ENCODE assay signal across 17 cellular contexts in genomic region chr17:50311483-50311882, GRCh38. TPM values are rescaled to one million over a fixed set of nuclear protein-coding genes. Genes with fewer than 3 reads are reported as not detected.
DNase-seq lines count a peak whose midpoint lies in the region; ATAC-seq and TF ChIP-seq lines count a peak whose summit lies in the region.
"Had no signal": no experiment of that assay in that cellular context is flagged by ENCODE, and none has a peak within 500 bp of the region (broad histone marks: within the 10 kb centered on the region; RNA-seq: fewer than 3 reads in every experiment).

No MANE protein-coding gene starts in this region.

- TF ChIP-seq CTCF in esophagus muscularis mucosa (IDR thresholded peaks at IDR 0.05): no peak

- H3K4me3 Mint-ChIP-seq in activated naive CD8-positive, alpha-beta T cell treated with anti-CD3 and anti-CD28 coated beads, Interleukin-2, amount 50 U/mL, for 24 hours: no peak overlapping the region
- H3K4me3 Mint-ChIP-seq in activated naive CD8-positive, alpha-beta T cell treated with anti-CD3 and anti-CD28 coated beads for 36 hours: no peak overlapping the region
- no peak overlapping the region for H3K4me3 Mint-ChIP-seq in activated T-helper 1 cell treated with anti-CD3 and anti-CD28 coated beads, Interleukin-12 subunit alpha, Interleukin-12 subunit beta, Interleukin-2, Interleukin-4 antibody, amounts not matched to agents 30 ng/mL and 10 ng/mL and 1 ng/mL, durations not matched to agents 14 hours and 24 hours and 36 hours
- peak overlapping the region; percentile 40 for H3K4me3 Mint-ChIP-seq in stimulated activated effector memory CD8-positive, alpha-beta T cell treated with anti-CD3 and anti-CD28 coated beads, Interleukin-12 subunit alpha, Interleukin-12 subunit beta, amount 100 ng/mL, for 72 hours
- H3K4me3 Mint-ChIP-seq: CD8-positive, alpha-beta T cell had no signal

- no peaks in the 10 kb centered on the region for H3K36me3 Mint-ChIP-seq in activated naive CD8-positive, alpha-beta T cell treated with anti-CD3 and anti-CD28 coated beads, Interleukin-2, amount 50 U/mL, for 24 hours (ENCODE audit: low read depth)
- no peaks in the 10 kb centered on the region for H3K36me3 Mint-ChIP-seq in activated naive CD8-positive, alpha-beta T cell treated with anti-CD3 and anti-CD28 coated beads for 36 hours
- H3K36me3 Mint-ChIP-seq in activated T-helper 1 cell treated with anti-CD3 and anti-CD28 coated beads, Interleukin-12 subunit alpha, Interleukin-12 subunit beta, Interleukin-2, Interleukin-4 antibody, amounts not matched to agents 30 ng/mL and 10 ng/mL and 1 ng/mL, durations not matched to agents 14 hours and 24 hours and 36 hours (ENCODE audit: low read depth): no peaks in the 10 kb centered on the region
- no peaks in the 10 kb centered on the region for H3K36me3 Mint-ChIP-seq in stimulated activated effector memory CD8-positive, alpha-beta T cell treated with anti-CD3 and anti-CD28 coated beads, Interleukin-12 subunit alpha, Interleukin-12 subunit beta, amount 100 ng/mL, for 72 hours
- H3K36me3 Mint-ChIP-seq: CD8-positive, alpha-beta T cell had no signal

- H3K4me1 ChIP-seq in esophagus muscularis mucosa: no peaks in the 10 kb centered on the region

- H3K9me3 ChIP-seq in esophagus muscularis mucosa: no peaks in the 10 kb centered on the region
- H3K9me3 ChIP-seq: BLaER1 treated with 17β-estradiol and CSF1 and Interleukin-3, amounts not matched to agents 10 nM and 100 nM had no signal

- H3K4me1 Mint-ChIP-seq in activated naive CD8-positive, alpha-beta T cell treated with anti-CD3 and anti-CD28 coated beads, Interleukin-2, amount 50 U/mL, for 24 hours: peaks cover 42% of the 10 kb centered on the region
- H3K4me1 Mint-ChIP-seq in activated naive CD8-positive, alpha-beta T cell treated with anti-CD3 and anti-CD28 coated beads for 36 hours: peaks cover 27% of the 10 kb centered on the region
- peaks cover 30% of the 10 kb centered on the region for H3K4me1 Mint-ChIP-seq in activated T-helper 1 cell treated with anti-CD3 and anti-CD28 coated beads, Interleukin-12 subunit alpha, Interleukin-12 subunit beta, Interleukin-2, Interleukin-4 antibody, amounts not matched to agents 30 ng/mL and 10 ng/mL and 1 ng/mL, durations not matched to agents 14 hours and 24 hours and 36 hours (ENCODE audit: low read depth)
- peaks cover 17% of the 10 kb centered on the region for H3K4me1 Mint-ChIP-seq in stimulated activated effector memory CD8-positive, alpha-beta T cell treated with anti-CD3 and anti-CD28 coated beads, Interleukin-12 subunit alpha, Interleukin-12 subunit beta, amount 100 ng/mL, for 72 hours

- no peaks in the 10 kb centered on the region for H3K9me3 Mint-ChIP-seq in activated naive CD8-positive, alpha-beta T cell treated with anti-CD3 and anti-CD28 coated beads, Interleukin-2, amount 50 U/mL, for 24 hours
- no peaks in the 10 kb centered on the region for H3K9me3 Mint-ChIP-seq in activated naive CD8-positive, alpha-beta T cell treated with anti-CD3 and anti-CD28 coated beads for 36 hours
- no peaks in the 10 kb centered on the region for H3K9me3 Mint-ChIP-seq in activated T-helper 1 cell treated with anti-CD3 and anti-CD28 coated beads, Interleukin-12 subunit alpha, Interleukin-12 subunit beta, Interleukin-2, Interleukin-4 antibody, amounts not matched to agents 30 ng/mL and 10 ng/mL and 1 ng/mL, durations not matched to agents 14 hours and 24 hours and 36 hours
- no peaks in the 10 kb centered on the region for H3K9me3 Mint-ChIP-seq in stimulated activated effector memory CD8-positive, alpha-beta T cell treated with anti-CD3 and anti-CD28 coated beads, Interleukin-12 subunit alpha, Interleukin-12 subunit beta, amount 100 ng/mL, for 72 hours
- H3K9me3 Mint-ChIP-seq: CD8-positive, alpha-beta T cell had no signal

- no peaks in the 10 kb centered on the region for H3K36me3 ChIP-seq in H7 (replicated peaks; ENCODE audit: control insufficient read depth, insufficient read depth, low read length)
- no peaks in the 10 kb centered on the region for H3K36me3 ChIP-seq in esophagus muscularis mucosa
- H3K36me3 ChIP-seq: BLaER1 treated with 17β-estradiol and CSF1 and Interleukin-3, amounts not matched to agents 10 nM and 100 nM had no signal

- 84% methylated on average over 4 of the region's 4 CpGs for WGBS in esophagus muscularis mucosa

- H3K27me3 ChIP-seq in H7 (ENCODE audit: control insufficient read depth, insufficient read depth, low read length): no peaks in the 10 kb centered on the region; the same call in 1 of the 2 replicates
- peaks cover 0 to 6% (median 0%) of the 10 kb centered on the region in 4 donors for H3K27me3 ChIP-seq in esophagus muscularis mucosa
- H3K27me3 ChIP-seq: BLaER1 treated with 17β-estradiol and CSF1 and Interleukin-3, amounts not matched to agents 10 nM and 100 nM had no signal

- no peak overlapping the region for H3K4me3 ChIP-seq in H7 (ENCODE audit: insufficient read depth, low read depth, low read length)
- H3K4me3 ChIP-seq in esophagus muscularis mucosa: no peak overlapping the region
- H3K4me3 ChIP-seq: BLaER1 treated with 17β-estradiol and CSF1 and Interleukin-3, amounts not matched to agents 10 nM and 100 nM; GM12878 had no signal

- no peak overlapping the region for H3K27ac ChIP-seq in esophagus muscularis mucosa (replicated peaks in 1 of 4)
- H3K27ac ChIP-seq: BLaER1 treated with 17β-estradiol and CSF1 and Interleukin-3, amounts not matched to agents 10 nM and 100 nM had no signal

- ATAC-seq in activated naive CD8-positive, alpha-beta T cell treated with anti-CD3 and anti-CD28 coated beads, Interleukin-2, amount 50 U/mL, for 24 hours: no peak
- ATAC-seq in stimulated activated effector memory CD8-positive, alpha-beta T cell treated with anti-CD3 and anti-CD28 coated beads, Interleukin-12 subunit alpha, Interleukin-12 subunit beta, amount 100 ng/mL, for 72 hours: no peak
- ATAC-seq: CD8-positive, alpha-beta T cell had no signal

- intact Hi-C loops in activated T-helper 1 cell treated with anti-CD3 and anti-CD28 coated beads, Interleukin-12 subunit alpha, Interleukin-12 subunit beta, Interleukin-2, Interleukin-4 antibody, amounts not matched to agents 30 ng/mL and 10 ng/mL and 1 ng/mL, durations not matched to agents 14 hours and 24 hours and 36 hours (cut with micrococcal nuclease): no loop called here
- intact Hi-C loops in esophagus muscularis mucosa (cut with DNase I): no loop called here

- no peak for DNase-seq in activated naive CD8-positive, alpha-beta T cell treated with anti-CD3 and anti-CD28 coated beads, Interleukin-2, amount 50 U/mL, for 24 hours
- DNase-seq in activated naive CD8-positive, alpha-beta T cell treated with anti-CD3 and anti-CD28 coated beads for 36 hours: no peak
- peak; percentile 61 for DNase-seq in H7
- DNase-seq in activated T-helper 1 cell treated with anti-CD3 and anti-CD28 coated beads, Interleukin-12 subunit alpha, Interleukin-12 subunit beta, Interleukin-2, Interleukin-4 antibody, amounts not matched to agents 30 ng/mL and 10 ng/mL and 1 ng/mL, durations not matched to agents 14 hours and 24 hours and 36 hours (ENCODE audit: low spot score): no peak
- no peak for DNase-seq in stimulated activated effector memory CD8-positive, alpha-beta T cell treated with anti-CD3 and anti-CD28 coated beads, Interleukin-12 subunit alpha, Interleukin-12 subunit beta, amount 100 ng/mL, for 72 hours (ENCODE audit: low spot score in 2 of 2)
- DNase-seq in esophagus muscularis mucosa (ENCODE audit: extremely low spot score): no peak
- DNase-seq in erythroblast (lab: John Stamatoyannopoulos, UW): no peak
- DNase-seq: Calu3; CD8-positive, alpha-beta T cell; EL; IMR-90; NCI-H1436; NCI-H1930; NCI-H345; NCI-H524 treated with DMSO at 0.1 percent for 48 hours had no signal

- TF ChIP-seq EP300 in esophagus muscularis mucosa (IDR thresholded peaks at IDR 0.05): no peak

- TF ChIP-seq POLR2A in esophagus muscularis mucosa (IDR thresholded peaks at IDR 0.05; ENCODE audit: low read depth) (no peak), erythroblast (IDR thresholded peaks at IDR 0.05; ENCODE audit: low read length) (no peak)

- H3K27ac Mint-ChIP-seq in activated naive CD8-positive, alpha-beta T cell treated with anti-CD3 and anti-CD28 coated beads, Interleukin-2, amount 50 U/mL, for 24 hours: peak overlapping the region; percentile 79
- no peak overlapping the region for H3K27ac Mint-ChIP-seq in activated naive CD8-positive, alpha-beta T cell treated with anti-CD3 and anti-CD28 coated beads for 36 hours
- H3K27ac Mint-ChIP-seq in activated T-helper 1 cell treated with anti-CD3 and anti-CD28 coated beads, Interleukin-12 subunit alpha, Interleukin-12 subunit beta, Interleukin-2, Interleukin-4 antibody, amounts not matched to agents 30 ng/mL and 10 ng/mL and 1 ng/mL, durations not matched to agents 14 hours and 24 hours and 36 hours: peak overlapping the region; percentile 42
- no peak overlapping the region for H3K27ac Mint-ChIP-seq in stimulated activated effector memory CD8-positive, alpha-beta T cell treated with anti-CD3 and anti-CD28 coated beads, Interleukin-12 subunit alpha, Interleukin-12 subunit beta, amount 100 ng/mL, for 72 hours
- H3K27ac Mint-ChIP-seq: CD8-positive, alpha-beta T cell had no signal

- peaks cover 26% of the 10 kb centered on the region for H3K27me3 Mint-ChIP-seq in activated naive CD8-positive, alpha-beta T cell treated with anti-CD3 and anti-CD28 coated beads, Interleukin-2, amount 50 U/mL, for 24 hours
- peaks cover 35% of the 10 kb centered on the region for H3K27me3 Mint-ChIP-seq in activated naive CD8-positive, alpha-beta T cell treated with anti-CD3 and anti-CD28 coated beads for 36 hours
- H3K27me3 Mint-ChIP-seq in activated T-helper 1 cell treated with anti-CD3 and anti-CD28 coated beads, Interleukin-12 subunit alpha, Interleukin-12 subunit beta, Interleukin-2, Interleukin-4 antibody, amounts not matched to agents 30 ng/mL and 10 ng/mL and 1 ng/mL, durations not matched to agents 14 hours and 24 hours and 36 hours (ENCODE audit: insufficient read depth): peaks cover 3% of the 10 kb centered on the region

RNA-seq across cellular contexts. Expression of gene XYLT2, which starts 34.4 kb away (rescaled TPM):
- total RNA-seq in activated naive CD8-positive, alpha-beta T cell treated with anti-CD3 and anti-CD28 coated beads for 36 hours: 10 to 100 TPM; 17.7 to 19.6 TPM
- total RNA-seq in H7 (2014; rRNA removed; shearing (Covaris generic)): 47.5 and 54.3 TPM in 2 replicates
- total RNA-seq in activated T-helper 1 cell treated with anti-CD3 and anti-CD28 coated beads, Interleukin-12 subunit alpha, Interleukin-12 subunit beta, Interleukin-2, Interleukin-4 antibody, amounts not matched to agents 30 ng/mL and 10 ng/mL and 1 ng/mL, durations not matched to agents 14 hours and 24 hours and 36 hours: 63.0 and 63.9 TPM in 2 replicates
- total RNA-seq in esophagus muscularis mucosa: 10 to 100 TPM; 12.8 to 29.8 (median 26.0) TPM

RNA-seq across cellular contexts. Expression of gene TMEM92, which starts 37.2 kb away (rescaled TPM):
- not detected for total RNA-seq in activated naive CD8-positive, alpha-beta T cell treated with anti-CD3 and anti-CD28 coated beads for 36 hours
- 7.3 and 7.5 TPM in 2 replicates for total RNA-seq in H7 (2014; rRNA removed; shearing (Covaris generic))
- 0.21 and 0.47 TPM in 2 replicates for total RNA-seq in activated T-helper 1 cell treated with anti-CD3 and anti-CD28 coated beads, Interleukin-12 subunit alpha, Interleukin-12 subunit beta, Interleukin-2, Interleukin-4 antibody, amounts not matched to agents 30 ng/mL and 10 ng/mL and 1 ng/mL, durations not matched to agents 14 hours and 24 hours and 36 hours
- total RNA-seq in esophagus muscularis mucosa: under 1 TPM in 1 of 4 donors, not detected in 3; 0.80 TPM
- total RNA-seq: CD8-positive, alpha-beta T cell had no signal

Comparison
In these comparisons a context has a peak if more than half of its experiments do, and no peak if none do; other contexts are left out.
1. H3K27ac Mint-ChIP-seq: peak in activated naive CD8-positive, alpha-beta T cell treated with anti-CD3 and anti-CD28 coated beads, Interleukin-2, amount 50 U/mL, for 24 hours (single experiment) and activated T-helper 1 cell treated with anti-CD3 and anti-CD28 coated beads, Interleukin-12 subunit alpha, Interleukin-12 subunit beta, Interleukin-2, Interleukin-4 antibody, amounts not matched to agents 30 ng/mL and 10 ng/mL and 1 ng/mL, durations not matched to agents 14 hours and 24 hours and 36 hours (single experiment); none in activated naive CD8-positive, alpha-beta T cell treated with anti-CD3 and anti-CD28 coated beads for 36 hours (single experiment) and stimulated activated effector memory CD8-positive, alpha-beta T cell treated with anti-CD3 and anti-CD28 coated beads, Interleukin-12 subunit alpha, Interleukin-12 subunit beta, amount 100 ng/mL, for 72 hours (single experiment).